ENCODE assay signal across 17 cellular contexts in genomic region chr16:72443809-72444208, GRCh38.
A peak's percentile ranks its signal among the peaks of the same experiment; 100 is the strongest.
DNase-seq lines count a peak whose midpoint lies in the region; ATAC-seq and TF ChIP-seq lines count a peak whose summit lies in the region.
"Had no signal": no experiment of that assay in that cellular context is flagged by ENCODE, and none has a peak within 500 bp of the region (broad histone marks: within the 10 kb centered on the region; RNA-seq: fewer than 3 reads in every experiment).

No MANE protein-coding gene starts in this region.

- no peaks in the 10 kb centered on the region for H3K36me3 ChIP-seq in tibial artery
- H3K36me3 ChIP-seq: BE2C had no signal

- no peaks in the 10 kb centered on the region for H3K27me3 Mint-ChIP-seq in activated CD8-positive, alpha-beta T cell treated with anti-CD3 and anti-CD28 coated beads, Interleukin-2, amount 10 ng/mL, durations not matched to agents 7 days and 5 days (ENCODE audit: low read depth)
- H3K27me3 Mint-ChIP-seq: CD4-positive, alpha-beta memory T cell had no signal

- ATAC-seq in activated CD8-positive, alpha-beta T cell treated with anti-CD3 and anti-CD28 coated beads, Interleukin-2, amount 10 ng/mL, durations not matched to agents 7 days and 5 days: no peak
- ATAC-seq: GM12878, K562 had no signal

- DNase-seq in EH (ENCODE audit: low read depth): peak; percentile 4
- DNase-seq in HCEC 1CT: peak; percentile 13
- peak; percentile 5 for DNase-seq in RPMI7951 (ENCODE audit: low read depth)
- peak; percentile 18 to 68 for DNase-seq in foreskin fibroblast
- no peak for DNase-seq in tibial artery
- DNase-seq in activated CD8-positive, alpha-beta T cell treated with anti-CD3 and anti-CD28 coated beads, Interleukin-2, amount 10 ng/mL, durations not matched to agents 7 days and 5 days: no peak
- DNase-seq in occipital lobe (lab: John Stamatoyannopoulos, UW): no peak
- DNase-seq: BE2C; Caco-2; CD4-positive, alpha-beta memory T cell; DND-41; GOT3; H9; HFFc6 had no signal

- CTCF ChIA-PET in activated CD8-positive, alpha-beta T cell treated with anti-CD3 and anti-CD28 coated beads, Interleukin-2, amount 10 ng/mL, durations not matched to agents 7 days and 5 days (lab: Charles Lee): no interaction called here

- no peaks in the 10 kb centered on the region for H3K36me3 Mint-ChIP-seq in activated CD8-positive, alpha-beta T cell treated with anti-CD3 and anti-CD28 coated beads, Interleukin-2, amount 10 ng/mL, durations not matched to agents 7 days and 5 days (ENCODE audit: low read depth)
- H3K36me3 Mint-ChIP-seq: CD4-positive, alpha-beta memory T cell had no signal

- intact Hi-C loops in tibial artery (cut with DNase I; ENCODE audit: low total_unique reads): no loop called here

- no peaks in the 10 kb centered on the region for H3K27me3 ChIP-seq in tibial artery
- H3K27me3 ChIP-seq: BE2C had no signal

- no peak overlapping the region for H3K27ac ChIP-seq in tibial artery
- H3K27ac ChIP-seq: C4-2B had no signal

- TF ChIP-seq CTCF in foreskin fibroblast (IDR thresholded peaks at IDR 0.05; ENCODE audit: low read depth, low read length): no peak
- no peak for TF ChIP-seq CTCF in tibial artery (IDR thresholded peaks at IDR 0.05)

- peaks cover 0 to 3% (median 0%) of the 10 kb centered on the region in 3 donors for H3K9me3 ChIP-seq in tibial artery
- H3K9me3 ChIP-seq: BE2C, Caco-2 had no signal

- no peak overlapping the region for H3K4me3 Mint-ChIP-seq in activated CD8-positive, alpha-beta T cell treated with anti-CD3 and anti-CD28 coated beads, Interleukin-2, amount 10 ng/mL, durations not matched to agents 7 days and 5 days
- H3K4me3 Mint-ChIP-seq: CD4-positive, alpha-beta memory T cell; H9; HFFc6 had no signal

- H3K27ac Mint-ChIP-seq in activated CD8-positive, alpha-beta T cell treated with anti-CD3 and anti-CD28 coated beads, Interleukin-2, amount 10 ng/mL, durations not matched to agents 7 days and 5 days: no peak overlapping the region
- H3K27ac Mint-ChIP-seq: CD4-positive, alpha-beta memory T cell; H9; HFFc6 had no signal

- no peaks in the 10 kb centered on the region for H3K4me1 ChIP-seq in tibial artery
- H3K4me1 ChIP-seq: BE2C, Caco-2 had no signal

- POLR2A ChIA-PET in activated CD8-positive, alpha-beta T cell treated with anti-CD3 and anti-CD28 coated beads, Interleukin-2, amount 10 ng/mL, durations not matched to agents 7 days and 5 days (lab: Charles Lee): no interaction called here

- H3K4me1 Mint-ChIP-seq in activated CD8-positive, alpha-beta T cell treated with anti-CD3 and anti-CD28 coated beads, Interleukin-2, amount 10 ng/mL, durations not matched to agents 7 days and 5 days (ENCODE audit: low read depth): no peaks in the 10 kb centered on the region
- H3K4me1 Mint-ChIP-seq: CD4-positive, alpha-beta memory T cell had no signal

- no peak overlapping the region for H3K4me3 ChIP-seq in foreskin fibroblast (ENCODE audit: low read depth in 1 of 2, low read length in 2 of 2)
- H3K4me3 ChIP-seq in tibial artery: no peak overlapping the region
- H3K4me3 ChIP-seq: GM12878, K562 had no signal

- H3K9me3 Mint-ChIP-seq in activated CD8-positive, alpha-beta T cell treated with anti-CD3 and anti-CD28 coated beads, Interleukin-2, amount 10 ng/mL, durations not matched to agents 7 days and 5 days (ENCODE audit: insufficient read depth): no peaks in the 10 kb centered on the region

Comparison
In these comparisons a context has a peak if more than half of its experiments do, and no peak if none do; other contexts are left out.
1. DNase-seq: peak in EH (single experiment), HCEC 1CT (single experiment), RPMI7951 (single experiment) and foreskin fibroblast (2 of 2); none in tibial artery (0 of 2), activated CD8-positive, alpha-beta T cell treated with anti-CD3 and anti-CD28 coated beads, Interleukin-2, amount 10 ng/mL, durations not matched to agents 7 days and 5 days (single experiment) and occipital lobe (single experiment).